In the genomic region with DNA sequence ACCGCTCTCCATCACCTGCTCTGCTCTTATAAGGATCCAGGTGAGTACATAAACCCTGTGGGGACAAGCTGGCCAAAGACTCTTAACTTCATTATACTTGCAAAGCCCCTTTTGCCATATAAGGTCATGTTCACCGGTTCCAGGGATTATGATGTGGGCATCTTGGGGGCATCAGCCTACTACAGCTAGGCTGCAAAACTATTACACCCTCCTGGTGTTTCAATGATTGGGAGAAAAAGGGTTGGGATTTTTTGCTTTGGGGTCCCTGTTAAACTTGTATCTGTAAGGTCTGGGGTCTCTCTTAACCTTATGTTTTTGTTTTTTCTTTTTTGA, we compare ENCODE assay signal across 1 cellular context.
TF ChIP-seq lines count a peak whose summit lies in the region.

No MANE protein-coding gene starts in this region.

TF ChIP-seq in H1, 55 proteins besides CTCF, POLR2A, EP300 and RAD21:
- TF ChIP-seq SRF (IDR thresholded peaks at IDR 0.05; ENCODE audit: low read depth, low read length), result peak; percentile 56
- TF ChIP-seq TAF1 (IDR thresholded peaks at IDR 0.05; ENCODE audit: low read depth, low read length), result 0 out of 2 replicates have a peak, but pooled peaks have one; percentile 42
- TF ChIP-seq TBP (IDR thresholded peaks at IDR 0.05; ENCODE audit: low read depth, low read length), result 0 out of 2 replicates have a peak, but pooled peaks have one; percentile 26
